In genomic region chr15:70494529-70494860, GRCh38 we compare ENCODE assay signal across 18 cellular contexts.
DNase-seq lines count a peak whose midpoint lies in the region; ATAC-seq and TF ChIP-seq lines count a peak whose summit lies in the region.
"Had no signal": no experiment of that assay in that cellular context is flagged by ENCODE, and none has a peak within 500 bp of the region (broad histone marks: within the 10 kb centered on the region; RNA-seq: fewer than 3 reads in every experiment).

No MANE protein-coding gene starts in this region.

- RAD21 ChIA-PET in HCT116 (lab: Charles Lee; ENCODE audit: low non-redundant PET in 1 of 2, low total read pairs in 2 of 2, uncharacterized antibody in 2 of 2, unreplicated experiment in 2 of 2) = no interaction called here

- H3K27me3 ChIP-seq in HCT116 (ENCODE audit: insufficient read depth, low read length) (peaks cover 3% of the 10 kb centered on the region; the same call in 1 of the 2 replicates), SJCRH30 (no peaks in the 10 kb centered on the region), fibroblast of lung (ENCODE audit: control insufficient read depth, insufficient read depth, low read length) (no peaks in the 10 kb centered on the region), spleen (replicated peaks in 1 of 7) (peaks cover 0 to 4% (median 0%) of the 10 kb centered on the region in 7 donors)
- H3K27me3 ChIP-seq: heart right ventricle, right atrium auricular region, vagina had no signal

- H2AFZ ChIP-seq in HCT116 (ENCODE audit: low read depth, low read length, poor library complexity, severe bottlenecking) = peak overlapping the region; percentile 1
- no peak overlapping the region for H2AFZ ChIP-seq in fibroblast of lung (ENCODE audit: low read length)

- BruUV-seq in HCT116 (replicated peaks; lab: Mats Ljungman, UMichigan) = no TSS peak

- DNase-seq in HCT116 (ENCODE audit: low read depth, low spot score) (no peak), SJCRH30 (no peak), fibroblast of lung (ENCODE audit: low read depth in 2 of 2) (no peak), spleen (peak; percentile 30)
- DNase-seq: activated effector memory CD4-positive, alpha-beta T cell treated with anti-CD3 and anti-CD28 coated beads, Interleukin-2, amount 50 U/mL, for 16 hours; H9; heart right ventricle; left colon; NCI-H1694 treated with DMSO at 0.1 percent for 48 hours; NCI-H510A treated with DMSO at 0.1 percent for 48 hours; RPMI8226; T-helper 9 cell had no signal

- H3K36me3 ChIP-seq in HCT116 (ENCODE audit: control insufficient read depth in 1 of 2, insufficient read depth in 2 of 2, low read length in 2 of 2) (no peaks in the 10 kb centered on the region), SJCRH30 (no peaks in the 10 kb centered on the region), fibroblast of lung (ENCODE audit: control insufficient read depth, insufficient read depth, low read length) (no peaks in the 10 kb centered on the region), spleen (no peaks in the 10 kb centered on the region)
- H3K36me3 ChIP-seq: heart right ventricle, right atrium auricular region, vagina had no signal

- no peaks in the 10 kb centered on the region for H3K79me2 ChIP-seq in HCT116 (ENCODE audit: insufficient read depth, low read length)
- no peaks in the 10 kb centered on the region for H3K79me2 ChIP-seq in fibroblast of lung (ENCODE audit: control insufficient read depth, insufficient read depth, low read length)

- H3K4me1 ChIP-seq in HCT116 (ENCODE audit: control insufficient read depth in 1 of 2, insufficient read depth in 2 of 2, low read length in 2 of 2) (peaks cover 40 to 48% of the 10 kb centered on the region in 2 experiments), SJCRH30 (peaks cover 42% of the 10 kb centered on the region), fibroblast of lung (ENCODE audit: control insufficient read depth, extremely low read depth, insufficient read depth, low read length) (peaks cover 35% of the 10 kb centered on the region), spleen (peaks cover 18 to 69% (median 47%) of the 10 kb centered on the region in 6 donors)
- H3K4me1 ChIP-seq: right atrium auricular region had no signal

- H3K9me3 ChIP-seq in HCT116 (ENCODE audit: control insufficient read depth in 1 of 2, insufficient read depth in 1 of 2, low read depth in 1 of 2, low read length in 2 of 2) (no peaks in the 10 kb centered on the region), SJCRH30 (replicated peaks) (no peaks in the 10 kb centered on the region), fibroblast of lung (ENCODE audit: control insufficient read depth, insufficient read depth, low read depth, low read length) (no peaks in the 10 kb centered on the region), spleen (no peaks in the 10 kb centered on the region)
- H3K9me3 ChIP-seq: heart right ventricle, right atrium auricular region, vagina had no signal

- TF ChIP-seq POLR2A in HCT116 (IDR thresholded peaks at IDR 0.05; ENCODE audit: borderline replicate concordance, extremely low read depth, insufficient read depth, insufficient read length) = no peak
- TF ChIP-seq POLR2A in spleen (IDR thresholded peaks at IDR 0.05) = no peak

- H3K4me3 ChIP-seq in HCT116 (replicated peaks in 1 of 2; ENCODE audit: low read depth in 1 of 2, low read length in 2 of 2) = peak overlapping the region in 1 of 2 experiments; percentile 14; a peak in 2 of 4 replicates
- no peak overlapping the region for H3K4me3 ChIP-seq in SJCRH30
- no peak overlapping the region for H3K4me3 ChIP-seq in fibroblast of lung (replicated peaks in 1 of 4; ENCODE audit: control extremely low read depth in 1 of 4, insufficient read depth in 1 of 4, low read depth in 3 of 4, low read length in 4 of 4)
- no peak overlapping the region for H3K4me3 ChIP-seq in spleen
- H3K4me3 ChIP-seq: heart right ventricle, right atrium auricular region, vagina had no signal

- ATAC-seq in HCT116 (peak; percentile 50), GM21360 (IDR thresholded peaks at IDR 0.05; ENCODE audit: unreplicated experiment) (no peak), HG03354 (IDR thresholded peaks at IDR 0.05; ENCODE audit: poor library complexity, severe bottlenecking, unreplicated experiment) (no peak), HG02852 (IDR thresholded peaks at IDR 0.05; ENCODE audit: unreplicated experiment) (no peak)
- ATAC-seq: heart right ventricle, left colon had no signal

- intact Hi-C loops in HCT116 (cut with micrococcal nuclease) (no loop called here), spleen (cut with DNase I; ENCODE audit: low total_unique reads) (no loop called here)

- H3K9ac ChIP-seq in HCT116 (ENCODE audit: low read length) (peak overlapping the region; percentile 13), fibroblast of lung (ENCODE audit: insufficient read depth, low read length) (no peak overlapping the region)

- H3K9me2 ChIP-seq in HCT116 (ENCODE audit: insufficient read depth) = no peaks in the 10 kb centered on the region

- H3K4me2 ChIP-seq in HCT116 (ENCODE audit: low read length) = peak overlapping the region; percentile 66
- H3K4me2 ChIP-seq in fibroblast of lung (ENCODE audit: extremely low read depth, insufficient read depth, low read length) = peak overlapping the region; percentile 61

- CTCF ChIA-PET in HCT116 (lab: Charles Lee) = no interaction called here

- TF ChIP-seq RAD21 in HCT116 (IDR thresholded peaks at IDR 0.05; ENCODE audit: low read depth) = no peak

- POLR2A ChIA-PET in HCT116 (lab: Charles Lee) = no interaction called here

- no peaks in the 10 kb centered on the region for H4K20me1 ChIP-seq in HCT116 (ENCODE audit: insufficient read depth)
- no peaks in the 10 kb centered on the region for H4K20me1 ChIP-seq in fibroblast of lung (ENCODE audit: control insufficient read depth, extremely low read depth, insufficient read depth, low read length)

- WGBS in spleen, 5 donors = 68 to 80% (median 74%) methylated on average over 4 of the region's 4 CpGs

- H3K27ac ChIP-seq in HCT116 (ENCODE audit: low read depth, low read length) = peak overlapping the region; percentile 38
- H3K27ac ChIP-seq in SJCRH30 = peak overlapping the region; percentile 90
- peak overlapping the region; percentile 16 for H3K27ac ChIP-seq in fibroblast of lung (ENCODE audit: insufficient read depth, low read length)
- H3K27ac ChIP-seq in spleen = no peak overlapping the region
- H3K27ac ChIP-seq: HL-60, right atrium auricular region, vagina had no signal

- TF ChIP-seq CTCF in HCT116 (IDR thresholded peaks at IDR 0.05 in 2 of 3, conservative IDR thresholded peaks at IDR 0.05 in 1 of 3; ENCODE audit: borderline replicate concordance in 1 of 3, insufficient read depth in 1 of 3, low read depth in 2 of 3, low read length in 2 of 3) = no peak
- no peak for TF ChIP-seq CTCF in fibroblast of lung (conservative IDR thresholded peaks at IDR 0.05 in 1 of 2, IDR thresholded peaks at IDR 0.05 in 1 of 2; ENCODE audit: low read depth in 1 of 2, low read length in 2 of 2)
- TF ChIP-seq CTCF in spleen (IDR thresholded peaks at IDR 0.05 in 8 of 11, conservative IDR thresholded peaks at IDR 0.05 in 3 of 11) = no peak

TF ChIP-seq in HCT116, 20 proteins besides CTCF, POLR2A, EP300 and RAD21:
- TF ChIP-seq YY1 (IDR thresholded peaks at IDR 0.05; ENCODE audit: extremely low read depth, insufficient replicate concordance, low read depth, low read length) = no peak
- no peak for TF ChIP-seq EZH2 (IDR thresholded peaks at IDR 0.05)
- TF ChIP-seq SRF (IDR thresholded peaks at IDR 0.05; ENCODE audit: low read depth) = no peak

Comparison
In these comparisons a context has a peak if more than half of its experiments do, and no peak if none do; other contexts are left out.
1. H3K27ac ChIP-seq: peak in HCT116 (single experiment), SJCRH30 (single experiment) and fibroblast of lung (single experiment); none in spleen (0 of 8).